10 cellular contexts compared by ENCODE assay signal in genomic region chr1:206472886-206473285, GRCh38. TPM values are rescaled to one million over a fixed set of nuclear protein-coding genes. Genes with fewer than 3 reads are reported as not detected.
A peak's percentile ranks its signal among the peaks of the same experiment; 100 is the strongest.
DNase-seq lines count a peak whose midpoint lies in the region; ATAC-seq and TF ChIP-seq lines count a peak whose summit lies in the region.
"Had no signal": no experiment of that assay in that cellular context is flagged by ENCODE, and none has a peak within 500 bp of the region (broad histone marks: within the 10 kb centered on the region; RNA-seq: fewer than 3 reads in every experiment).

No MANE protein-coding gene starts in this region.

- intact Hi-C loops in activated T-helper 1 cell treated with anti-CD3 and anti-CD28 coated beads, Interleukin-12 subunit alpha, Interleukin-12 subunit beta, Interleukin-2, Interleukin-4 antibody, amounts not matched to agents 30 ng/mL and 10 ng/mL and 1 ng/mL, durations not matched to agents 14 hours and 24 hours and 36 hours (cut with micrococcal nuclease): loop anchor here (10.0 kb wide), 1 partner anchor 452 kb away; the partner anchor contains the start of gene FCMR
- intact Hi-C loops in natural killer cell (cut with micrococcal nuclease): no loop called here

- ATAC-seq in natural killer cell: no peak
- ATAC-seq in HG03196 (IDR thresholded peaks at IDR 0.05; ENCODE audit: unreplicated experiment): no peak

- peak overlapping the region in 2 of 4 donors; percentile 13 to 93 for H3K4me3 Mint-ChIP-seq in IgD-negative memory B cell
- peak overlapping the region; percentile 98 for H3K4me3 Mint-ChIP-seq in activated T-helper 1 cell treated with anti-CD3 and anti-CD28 coated beads, Interleukin-12 subunit alpha, Interleukin-12 subunit beta, Interleukin-2, Interleukin-4 antibody, amounts not matched to agents 30 ng/mL and 10 ng/mL and 1 ng/mL, durations not matched to agents 14 hours and 24 hours and 36 hours
- H3K4me3 Mint-ChIP-seq in natural killer cell: no peak overlapping the region

- H3K36me3 Mint-ChIP-seq in IgD-negative memory B cell (peaks cover 4% of the 10 kb centered on the region), natural killer cell (no peaks in the 10 kb centered on the region)
- H3K36me3 Mint-ChIP-seq in activated T-helper 1 cell treated with anti-CD3 and anti-CD28 coated beads, Interleukin-12 subunit alpha, Interleukin-12 subunit beta, Interleukin-2, Interleukin-4 antibody, amounts not matched to agents 30 ng/mL and 10 ng/mL and 1 ng/mL, durations not matched to agents 14 hours and 24 hours and 36 hours (ENCODE audit: low read depth): peaks cover 48% of the 10 kb centered on the region
- H3K36me3 Mint-ChIP-seq: brain had no signal

- DNase-seq in NOMO-1 treated with DMSO at 0.1 percent for 48 hours (lab: John Stamatoyannopoulos, UW; ENCODE audit: unreplicated experiment) (peak; percentile 27), NOMO-1 treated with dmso at 0.1 percent for 144 hours (lab: John Stamatoyannopoulos, UW; ENCODE audit: unreplicated experiment) (no peak), natural killer cell (no peak), retina (no peak)
- no peak for DNase-seq in activated T-helper 1 cell treated with anti-CD3 and anti-CD28 coated beads, Interleukin-12 subunit alpha, Interleukin-12 subunit beta, Interleukin-2, Interleukin-4 antibody, amounts not matched to agents 30 ng/mL and 10 ng/mL and 1 ng/mL, durations not matched to agents 14 hours and 24 hours and 36 hours (ENCODE audit: low spot score)
- DNase-seq in activated effector memory CD4-positive, alpha-beta T cell treated with anti-CD3 and anti-CD28 coated beads, Interleukin-2, amount 50 U/mL, for 16 hours: no peak
- DNase-seq: 8988T had no signal

- H3K4me1 Mint-ChIP-seq in IgD-negative memory B cell: peaks cover 39 to 40% (median 39%) of the 10 kb centered on the region in 3 donors
- peaks cover 79% of the 10 kb centered on the region for H3K4me1 Mint-ChIP-seq in activated T-helper 1 cell treated with anti-CD3 and anti-CD28 coated beads, Interleukin-12 subunit alpha, Interleukin-12 subunit beta, Interleukin-2, Interleukin-4 antibody, amounts not matched to agents 30 ng/mL and 10 ng/mL and 1 ng/mL, durations not matched to agents 14 hours and 24 hours and 36 hours (ENCODE audit: low read depth)
- H3K4me1 Mint-ChIP-seq in natural killer cell: peaks cover 27 to 47% of the 10 kb centered on the region in 2 donors

- H3K9me3 Mint-ChIP-seq in IgD-negative memory B cell (no peaks in the 10 kb centered on the region), natural killer cell (no peaks in the 10 kb centered on the region)
- H3K9me3 Mint-ChIP-seq in activated T-helper 1 cell treated with anti-CD3 and anti-CD28 coated beads, Interleukin-12 subunit alpha, Interleukin-12 subunit beta, Interleukin-2, Interleukin-4 antibody, amounts not matched to agents 30 ng/mL and 10 ng/mL and 1 ng/mL, durations not matched to agents 14 hours and 24 hours and 36 hours: no peaks in the 10 kb centered on the region

- H3K27ac Mint-ChIP-seq in IgD-negative memory B cell (peak overlapping the region; percentile 21 to 96 (median 80)), natural killer cell (peak overlapping the region; percentile 71 to 91)
- H3K27ac Mint-ChIP-seq in activated T-helper 1 cell treated with anti-CD3 and anti-CD28 coated beads, Interleukin-12 subunit alpha, Interleukin-12 subunit beta, Interleukin-2, Interleukin-4 antibody, amounts not matched to agents 30 ng/mL and 10 ng/mL and 1 ng/mL, durations not matched to agents 14 hours and 24 hours and 36 hours: peak overlapping the region; percentile 94

- H3K27me3 Mint-ChIP-seq in IgD-negative memory B cell (no peaks in the 10 kb centered on the region), natural killer cell (ENCODE audit: low read depth in 2 of 2) (peaks cover 0 to 6% of the 10 kb centered on the region in 2 donors)
- no peaks in the 10 kb centered on the region for H3K27me3 Mint-ChIP-seq in activated T-helper 1 cell treated with anti-CD3 and anti-CD28 coated beads, Interleukin-12 subunit alpha, Interleukin-12 subunit beta, Interleukin-2, Interleukin-4 antibody, amounts not matched to agents 30 ng/mL and 10 ng/mL and 1 ng/mL, durations not matched to agents 14 hours and 24 hours and 36 hours (ENCODE audit: insufficient read depth)

- TF ChIP-seq CTCF in natural killer cell (IDR thresholded peaks at IDR 0.05): no peak

RNA-seq across cellular contexts. Expression of gene IKBKE, which starts 2.6 kb away (rescaled TPM):
- 28.4 TPM for polyA plus RNA-seq in IgD-negative memory B cell
- 59.8 and 64.9 TPM in 2 replicates for total RNA-seq in activated T-helper 1 cell treated with anti-CD3 and anti-CD28 coated beads, Interleukin-12 subunit alpha, Interleukin-12 subunit beta, Interleukin-2, Interleukin-4 antibody, amounts not matched to agents 30 ng/mL and 10 ng/mL and 1 ng/mL, durations not matched to agents 14 hours and 24 hours and 36 hours
- 10 to 100 TPM; 31.6 to 34.6 (median 32.2) TPM for total RNA-seq in natural killer cell

RNA-seq across cellular contexts. Expression of gene RASSF5, which starts 34.4 kb away (rescaled TPM):
- polyA plus RNA-seq in IgD-negative memory B cell: 130 TPM
- total RNA-seq in activated T-helper 1 cell treated with anti-CD3 and anti-CD28 coated beads, Interleukin-12 subunit alpha, Interleukin-12 subunit beta, Interleukin-2, Interleukin-4 antibody, amounts not matched to agents 30 ng/mL and 10 ng/mL and 1 ng/mL, durations not matched to agents 14 hours and 24 hours and 36 hours: 220 and 221 TPM in 2 replicates
- 100 to 1,000 TPM; 231 to 333 (median 279) TPM for total RNA-seq in natural killer cell
